15 cellular contexts compared by ENCODE assay signal in genomic region chr13:23715092-23715761, GRCh38.
DNase-seq lines count a peak whose midpoint lies in the region; ATAC-seq and TF ChIP-seq lines count a peak whose summit lies in the region.
"Had no signal": no experiment of that assay in that cellular context is flagged by ENCODE, and none has a peak within 500 bp of the region (broad histone marks: within the 10 kb centered on the region; RNA-seq: fewer than 3 reads in every experiment).

No MANE protein-coding gene starts in this region.

- H3K27ac ChIP-seq in osteoblast (ENCODE audit: low read depth, low read length) = no peak overlapping the region
- H3K27ac ChIP-seq: 22Rv1, SJSA1 had no signal

- H3K27me3 ChIP-seq in osteoblast (ENCODE audit: insufficient read depth, low read length) (no peaks in the 10 kb centered on the region), BE2C (no peaks in the 10 kb centered on the region)
- H3K27me3 ChIP-seq: SJSA1 had no signal

- ATAC-seq in GM19397 (IDR thresholded peaks at IDR 0.05; ENCODE audit: unreplicated experiment) (no peak), HG03520 (IDR thresholded peaks at IDR 0.05; ENCODE audit: unreplicated experiment) (no peak)

- DNase-seq in DMS 273 (lab: John Stamatoyannopoulos, UW; ENCODE audit: unreplicated experiment) (peak; percentile 26), DMS 273 treated with DMSO at 0.1 percent for 48 hours (lab: John Stamatoyannopoulos, UW) (no peak), ELF-1 (ENCODE audit: low read depth, low spot score) (peak; percentile 39), SK-MEL-5 (ENCODE audit: low read depth, low spot score) (peak; percentile 42), osteoblast (ENCODE audit: insufficient read length, low spot score, missing footprints) (peak; percentile 41), BE2C (no peak)
- DNase-seq: C1 segment of cervical spinal cord, MM.1S, NCI-H1105 treated with DMSO at 0.1 percent for 48 hours, NCI-H510A treated with DMSO at 0.1 percent for 48 hours had no signal

- H3K4me3 ChIP-seq in osteoblast (ENCODE audit: insufficient read depth, low read length) (no peak overlapping the region), BE2C (ENCODE audit: low read depth, low read length) (no peak overlapping the region)
- H3K4me3 ChIP-seq: GM12878, SJSA1 had no signal

- no peaks in the 10 kb centered on the region for H3K79me2 ChIP-seq in osteoblast (ENCODE audit: insufficient read depth, low read length)

- TF ChIP-seq CTCF in osteoblast (IDR thresholded peaks at IDR 0.05; ENCODE audit: extremely low read depth, low read depth, low read length) (no peak), BE2C (IDR thresholded peaks at IDR 0.05; ENCODE audit: low read depth, low read length) (no peak)

- in situ Hi-C loops in SK-MEL-5 (cut with HindIII; ENCODE audit: low pct_unique_long_range_greater_than_20kb, low sequenced_read_pairs) = no loop called here

- H3K9me3 ChIP-seq in osteoblast (ENCODE audit: low read depth, low read length) = no peaks in the 10 kb centered on the region
- H3K9me3 ChIP-seq in BE2C = no peaks in the 10 kb centered on the region
- H3K9me3 ChIP-seq: SJSA1 had no signal

- H3K4me1 ChIP-seq in osteoblast (ENCODE audit: insufficient read depth, low read length) (peaks cover 6% of the 10 kb centered on the region), BE2C (no peaks in the 10 kb centered on the region)
- H3K4me1 ChIP-seq: SJSA1 had no signal

- H2AFZ ChIP-seq in osteoblast (ENCODE audit: low read length) = no peak overlapping the region

- H3K4me2 ChIP-seq in osteoblast (ENCODE audit: insufficient read depth, low read length) = no peak overlapping the region

- H3K36me3 ChIP-seq in osteoblast (ENCODE audit: insufficient read depth, low read length) = no peaks in the 10 kb centered on the region
- H3K36me3 ChIP-seq in BE2C = no peaks in the 10 kb centered on the region
- H3K36me3 ChIP-seq: SJSA1 had no signal

- H4K20me1 ChIP-seq in osteoblast (ENCODE audit: insufficient read depth, low read length) = no peaks in the 10 kb centered on the region

Comparison
In these comparisons a context has a peak if more than half of its experiments do, and no peak if none do; other contexts are left out.
1. DNase-seq: peak in DMS 273 (single experiment), ELF-1 (single experiment), SK-MEL-5 (single experiment) and osteoblast (single experiment); none in DMS 273 treated with DMSO at 0.1 percent for 48 hours (single experiment) and BE2C (single experiment).